9 cellular contexts compared by ENCODE assay signal in the genomic region with DNA sequence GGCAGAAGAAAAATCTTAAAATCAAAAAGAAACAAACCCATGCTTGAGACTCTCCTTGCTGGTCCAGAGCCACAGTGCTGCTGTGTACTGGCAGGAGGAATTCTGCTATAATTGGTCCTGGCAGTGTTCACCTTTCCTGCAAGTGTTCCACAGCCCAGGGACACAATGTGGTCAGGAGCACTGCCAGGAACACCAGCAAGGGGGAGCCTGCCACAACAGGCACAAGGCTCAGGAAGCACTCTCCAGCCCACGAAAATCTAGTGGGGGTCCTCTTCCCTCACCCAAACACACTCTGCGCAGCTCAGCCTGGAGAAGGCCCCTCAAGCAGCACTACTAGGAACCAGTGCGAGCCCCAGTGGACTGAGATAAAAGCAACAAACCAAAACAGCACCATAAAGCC.
DNase-seq lines count a peak whose midpoint lies in the region; ATAC-seq lines count a peak whose summit lies in the region.
"Had no signal": no experiment of that assay in that cellular context is flagged by ENCODE, and none has a peak within 500 bp of the region (broad histone marks: within the 10 kb centered on the region; RNA-seq: fewer than 3 reads in every experiment).

No MANE protein-coding gene starts in this region.

- ATAC-seq in esophagus mucosa (peak; percentile 60), HG03520 (IDR thresholded peaks at IDR 0.05; ENCODE audit: unreplicated experiment) (no peak), GM21529 (IDR thresholded peaks at IDR 0.05; ENCODE audit: unreplicated experiment) (no peak)

- no peak overlapping the region for H3K4me2 ChIP-seq in mesenchymal stem cell (ENCODE audit: low read length, poor library complexity, severe bottlenecking)

- no peaks in the 10 kb centered on the region for H3K4me1 ChIP-seq in mesenchymal stem cell (ENCODE audit: control insufficient read depth, insufficient read depth, low read depth, low read length)

- WGBS in mesenchymal stem cell = 88% methylated on average over 3 of the region's 3 CpGs

- no peak overlapping the region for H3K27ac ChIP-seq in mesenchymal stem cell (ENCODE audit: low read length, poor library complexity, severe bottlenecking)

- H3K18ac ChIP-seq in mesenchymal stem cell (ENCODE audit: low read depth in 1 of 2, low read length in 2 of 2) = no peak overlapping the region

- no peak overlapping the region for H2BK15ac ChIP-seq in mesenchymal stem cell (ENCODE audit: low read depth, poor library complexity, severe bottlenecking)

- H3K36me3 ChIP-seq in mesenchymal stem cell (ENCODE audit: control insufficient read depth in 1 of 2, insufficient read depth in 2 of 2, low read depth in 1 of 2, low read length in 2 of 2) = peaks cover 9 to 80% of the 10 kb centered on the region in 2 experiments

- no peak overlapping the region for H3K14ac ChIP-seq in mesenchymal stem cell (ENCODE audit: low read length in 2 of 2)

- peak overlapping the region; percentile 87 for H4K8ac ChIP-seq in mesenchymal stem cell (ENCODE audit: low read length)

- H3K4ac ChIP-seq in mesenchymal stem cell (ENCODE audit: low read depth in 1 of 2, low read length in 2 of 2) = no peak overlapping the region

- H4K91ac ChIP-seq in mesenchymal stem cell (ENCODE audit: low read length) = peak overlapping the region; percentile 86

- peak; percentile 79 for DNase-seq in Ammon's horn (ENCODE audit: low spot score)
- peak; percentile 33 for DNase-seq in RPMI7951 (ENCODE audit: low read depth)
- DNase-seq in mesenchymal stem cell = peak; percentile 3
- no peak for DNase-seq in OCI-M2 (lab: John Stamatoyannopoulos, UW; ENCODE audit: unreplicated experiment)
- DNase-seq in NCI-H345 treated with DMSO at 0.1 percent for 48 hours (lab: John Stamatoyannopoulos, UW; ENCODE audit: unreplicated experiment) = no peak
- DNase-seq: KBM-7 had no signal

- no peak overlapping the region for H2BK12ac ChIP-seq in mesenchymal stem cell (ENCODE audit: low read length in 2 of 2)

- H3K9me3 ChIP-seq in mesenchymal stem cell (ENCODE audit: control insufficient read depth, low read length) = peaks cover 20% of the 10 kb centered on the region

- H3K27me3 ChIP-seq in mesenchymal stem cell (ENCODE audit: control insufficient read depth in 1 of 2, insufficient read depth in 1 of 2, low read length in 2 of 2) = no peaks in the 10 kb centered on the region

- no peak overlapping the region for H2BK5ac ChIP-seq in mesenchymal stem cell (ENCODE audit: low read depth, low read length, poor library complexity, severe bottlenecking)

- H3K23ac ChIP-seq in mesenchymal stem cell (ENCODE audit: low read length in 2 of 2) = no peak overlapping the region

- no peak overlapping the region for H2AK5ac ChIP-seq in mesenchymal stem cell (ENCODE audit: low read length, severe bottlenecking)

- H3K79me1 ChIP-seq in mesenchymal stem cell (replicated peaks; ENCODE audit: low read length, poor library complexity, severe bottlenecking) = peaks cover 23% of the 10 kb centered on the region

- H3K9ac ChIP-seq in mesenchymal stem cell (ENCODE audit: low read length) = no peak overlapping the region

- no peak overlapping the region for H3K4me3 ChIP-seq in mesenchymal stem cell (ENCODE audit: insufficient read depth in 1 of 2, low read depth in 1 of 2, low read length in 2 of 2)

- H2AFZ ChIP-seq in mesenchymal stem cell (ENCODE audit: low read depth, low read length) = no peak overlapping the region

- no peak overlapping the region for H2BK120ac ChIP-seq in mesenchymal stem cell (ENCODE audit: low read depth, low read length)

Comparison
In these comparisons a context has a peak if more than half of its experiments do, and no peak if none do; other contexts are left out.
1. DNase-seq: peak in Ammon's horn (single experiment), RPMI7951 (single experiment) and mesenchymal stem cell (single experiment); none in OCI-M2 (single experiment) and NCI-H345 treated with DMSO at 0.1 percent for 48 hours (single experiment).